8 cellular contexts compared by ENCODE assay signal in the genomic region with DNA sequence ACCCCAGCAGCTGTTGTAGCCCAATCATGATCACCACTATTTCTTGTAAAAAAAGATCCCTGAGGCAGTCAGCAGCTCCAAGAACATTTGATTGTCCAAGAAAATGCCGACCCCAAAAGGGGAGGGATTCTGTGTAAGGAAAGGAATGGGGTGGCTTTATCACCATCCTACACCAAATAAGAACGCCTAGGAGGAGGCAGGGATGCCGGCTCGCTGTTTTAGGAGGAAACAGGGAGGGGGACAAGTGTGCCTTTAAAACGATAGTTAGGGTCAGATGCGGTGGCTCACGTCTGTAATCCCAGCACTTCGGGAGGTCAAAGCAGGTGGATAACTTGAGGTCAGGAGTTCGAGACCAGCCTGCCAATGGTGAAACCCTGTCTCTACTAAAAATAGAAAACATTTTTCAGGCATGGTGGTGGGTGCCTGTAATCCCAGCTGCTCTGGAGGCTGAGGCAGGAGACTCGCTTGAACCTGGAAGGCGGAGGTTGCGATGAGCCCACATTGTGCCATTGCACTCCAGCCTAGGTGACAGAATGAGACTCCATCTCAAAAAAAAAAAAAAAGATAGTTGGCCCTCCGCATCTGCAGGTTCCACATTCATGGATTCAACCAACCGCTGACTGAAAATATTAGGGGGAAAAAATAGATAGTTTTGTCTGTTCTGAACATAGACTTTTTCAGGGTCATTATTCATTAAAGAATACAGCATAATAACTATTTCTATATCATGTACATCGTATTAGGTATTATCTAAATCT.
DNase-seq lines count a peak whose midpoint lies in the region; ATAC-seq and TF ChIP-seq lines count a peak whose summit lies in the region.

No MANE protein-coding gene starts in this region.

- H3K4me2 ChIP-seq in OCI-LY7 (ENCODE audit: low read length) = peak overlapping the region; percentile 80

- H3K27me3 ChIP-seq in prostate gland (replicated peaks; ENCODE audit: insufficient read depth) = no peaks in the 10 kb centered on the region

- no peaks in the 10 kb centered on the region for H4K20me1 ChIP-seq in OCI-LY7 (ENCODE audit: insufficient read depth, low read length)

- H3K4me3 Mint-ChIP-seq in endothelial cell (ENCODE audit: unreplicated experiment) = no peak overlapping the region

- ATAC-seq in GM19455 (IDR thresholded peaks at IDR 0.05; ENCODE audit: unreplicated experiment) (no peak), GM21528 (IDR thresholded peaks at IDR 0.05; ENCODE audit: low FRiP score, unreplicated experiment) (no peak)

- H3K27ac ChIP-seq in OCI-LY7 (ENCODE audit: low read depth, low read length, poor library complexity, severe bottlenecking) = no peak overlapping the region
- H3K27ac ChIP-seq in prostate gland = peak overlapping the region; percentile 29 to 31

- no TSS peak for BruUV-seq in OCI-LY7 (replicated peaks; lab: Mats Ljungman, UMichigan)

- H3K9me3 ChIP-seq in OCI-LY7 (ENCODE audit: low read length) = no peaks in the 10 kb centered on the region
- no peaks in the 10 kb centered on the region for H3K9me3 ChIP-seq in prostate gland

- H3K36me3 Mint-ChIP-seq in endothelial cell (ENCODE audit: low read depth, unreplicated experiment) = no peaks in the 10 kb centered on the region

- H3K36me3 ChIP-seq in OCI-LY7 (ENCODE audit: insufficient read depth, low read length) (no peaks in the 10 kb centered on the region), prostate gland (no peaks in the 10 kb centered on the region)

- H3K4me1 ChIP-seq in OCI-LY7 (ENCODE audit: insufficient read depth, low read length, poor library complexity, severe bottlenecking) = peaks cover 17% of the 10 kb centered on the region
- H3K4me1 ChIP-seq in prostate gland (replicated peaks) = no peaks in the 10 kb centered on the region

- no peaks in the 10 kb centered on the region for H3K9me3 Mint-ChIP-seq in endothelial cell (ENCODE audit: unreplicated experiment)

- H3K4me1 Mint-ChIP-seq in endothelial cell (ENCODE audit: unreplicated experiment) = peaks cover 8% of the 10 kb centered on the region

- DNase-seq in DMS153 (lab: John Stamatoyannopoulos, UW) (peak; percentile 28), OCI-LY7 (ENCODE audit: low spot score) (peak; percentile 35), endothelial cell (ENCODE audit: low spot score) (no peak), prostate gland (ENCODE audit: low spot score) (no peak), HPDE6-E6E7 (ENCODE audit: extremely low spot score) (no peak), SKM-1 treated with dmso at 0.1 percent for 144 hours (lab: John Stamatoyannopoulos, UW; ENCODE audit: unreplicated experiment) (no peak)

- POLR2A ChIA-PET in OCI-LY7 (lab: Charles Lee) = interaction anchor here (0.7 to 0.8 kb wide), 2 partner anchors 23 to 253 kb away, joined by 3 read pairs; no protein-coding TSS in a partner anchor

- intact Hi-C loops in OCI-LY7 (cut with micrococcal nuclease; ENCODE audit: unreplicated experiment) = loop anchor here (5.0 to 10.0 kb wide), 3 partner anchors 110 to 697 kb away; no protein-coding TSS in a partner anchor
- intact Hi-C loops in prostate gland (cut with DNase I) = loop anchor here (5.0 to 10.0 kb wide), 4 partner anchors 82 to 462 kb away; partner anchors contain the start of gene EZH2

- CTCF ChIA-PET in OCI-LY7 (lab: Charles Lee; ENCODE audit: unreplicated experiment) = no interaction called here

- TF ChIP-seq CTCF in OCI-LY7 (conservative IDR thresholded peaks at IDR 0.05; ENCODE audit: low read length) (no peak), endothelial cell (IDR thresholded peaks at IDR 0.05; ENCODE audit: unreplicated experiment) (no peak), prostate gland (IDR thresholded peaks at IDR 0.05) (no peak)

- H3K27ac Mint-ChIP-seq in endothelial cell (ENCODE audit: unreplicated experiment) = peak overlapping the region; percentile 93

- H3K4me3 ChIP-seq in OCI-LY7 (ENCODE audit: low read depth, low read length, poor library complexity, severe bottlenecking) = no peak overlapping the region
- H3K4me3 ChIP-seq in prostate gland = peak overlapping the region; percentile 35 to 42

- no peaks in the 10 kb centered on the region for H3K79me2 ChIP-seq in OCI-LY7 (ENCODE audit: insufficient read depth, low read depth, low read length)

- no peak overlapping the region for H2AFZ ChIP-seq in OCI-LY7 (ENCODE audit: low read length)

- TF ChIP-seq POLR2A in prostate gland (IDR thresholded peaks at IDR 0.05) = no peak

- peaks cover 4% of the 10 kb centered on the region for H3K27me3 Mint-ChIP-seq in endothelial cell (ENCODE audit: unreplicated experiment)

- WGBS in prostate gland = 47% methylated on average over 15 of the region's 15 CpGs

- no peaks in the 10 kb centered on the region for H3K9me2 ChIP-seq in OCI-LY7 (ENCODE audit: insufficient read depth, low read length)

Comparison
In these comparisons a context has a peak if more than half of its experiments do, and no peak if none do; other contexts are left out.
1. DNase-seq: peak in DMS153 (single experiment) and OCI-LY7 (single experiment); none in endothelial cell (single experiment), prostate gland (single experiment), HPDE6-E6E7 (single experiment) and SKM-1 treated with dmso at 0.1 percent for 144 hours (single experiment).